1 cellular context compared by ENCODE assay signal in genomic region chr19:5870986-5871394, GRCh38.
TF ChIP-seq lines count a peak whose summit lies in the region.

No MANE protein-coding gene starts in this region.

TF ChIP-seq in HepG2, 621 proteins besides CTCF, POLR2A, EP300 and RAD21 (continued from another document and continues in another):
- TF ChIP-seq HIC2 (CRISPR knock-in tag; IDR thresholded peaks at IDR 0.05; ENCODE audit: low read depth) (peak; percentile 63; the same call in 1 of the 2 replicates), ZNF317 (CRISPR knock-in tag; IDR thresholded peaks at IDR 0.05) (no peak; the same call in 1 of the 2 replicates), ZNF775 (CRISPR knock-in tag; IDR thresholded peaks at IDR 0.05; ENCODE audit: borderline replicate concordance) (no peak), ELK4 (CRISPR knock-in tag; IDR thresholded peaks at IDR 0.05; ENCODE audit: borderline replicate concordance) (no peak), ZNF230 (CRISPR knock-in tag; IDR thresholded peaks at IDR 0.05) (no peak), ELF3 (CRISPR knock-in tag; IDR thresholded peaks at IDR 0.05) (peak; percentile 96), ZSCAN9 (CRISPR knock-in tag; IDR thresholded peaks at IDR 0.05; ENCODE audit: borderline replicate concordance) (peak; percentile 90), TEF (CRISPR knock-in tag; IDR thresholded peaks at IDR 0.05) (no peak), ASH2L (IDR thresholded peaks at IDR 0.05; ENCODE audit: insufficient read length, low read depth, low read length) (peak; percentile 48), ZNF557 (CRISPR knock-in tag; IDR thresholded peaks at IDR 0.05) (no peak), ZIK1 (CRISPR knock-in tag; IDR thresholded peaks at IDR 0.05; ENCODE audit: borderline replicate concordance, low read depth) (peak; percentile 62; the same call in 1 of the 2 replicates), ZNF20 (CRISPR knock-in tag; IDR thresholded peaks at IDR 0.05) (no peak), ZNF564 (CRISPR knock-in tag; IDR thresholded peaks at IDR 0.05) (no peak; the same call in 1 of the 2 replicates), ZNF333 (CRISPR knock-in tag; IDR thresholded peaks at IDR 0.05; ENCODE audit: borderline replicate concordance) (no peak), ZNF558 (CRISPR knock-in tag; IDR thresholded peaks at IDR 0.05; ENCODE audit: borderline replicate concordance) (no peak), ZNF432 (CRISPR knock-in tag; IDR thresholded peaks at IDR 0.05; ENCODE audit: borderline replicate concordance) (no peak), ZNF446 (CRISPR knock-in tag; IDR thresholded peaks at IDR 0.05) (no peak), ZNF550 (CRISPR knock-in tag; IDR thresholded peaks at IDR 0.05; ENCODE audit: borderline replicate concordance) (no peak), ZNF614 (CRISPR knock-in tag; IDR thresholded peaks at IDR 0.05; ENCODE audit: borderline replicate concordance) (peak; percentile 99), TBL1XR1 (IDR thresholded peaks at IDR 0.05; ENCODE audit: borderline replicate concordance, low read length, partially characterized antibody) (peak; percentile 72), KLF13 (CRISPR knock-in tag; IDR thresholded peaks at IDR 0.05) (no peak), SP140L (CRISPR knock-in tag; IDR thresholded peaks at IDR 0.05; ENCODE audit: borderline replicate concordance) (0 out of 2 replicates have a peak, but pooled peaks have one; percentile 35), THRA (CRISPR knock-in tag; IDR thresholded peaks at IDR 0.05; ENCODE audit: borderline replicate concordance) (peak; percentile 92), PHB2 (IDR thresholded peaks at IDR 0.05; ENCODE audit: partially characterized antibody) (no peak), ZNF784 (CRISPR knock-in tag; IDR thresholded peaks at IDR 0.05; ENCODE audit: borderline replicate concordance) (peak; percentile 84), KLF9 (CRISPR knock-in tag; IDR thresholded peaks at IDR 0.05; ENCODE audit: low read depth) (peak; percentile 83; the same call in 1 of the 2 replicates), RNF2 (conservative IDR thresholded peaks at IDR 0.05; ENCODE audit: low read depth) (no peak), USF2 (IDR thresholded peaks at IDR 0.05; ENCODE audit: low read depth, low read length) (no peak), USF2 (CRISPR knock-in tag; IDR thresholded peaks at IDR 0.05; ENCODE audit: borderline replicate concordance) (no peak), ZSCAN5A (CRISPR knock-in tag; IDR thresholded peaks at IDR 0.05; ENCODE audit: borderline replicate concordance) (no peak), ZZZ3 (CRISPR knock-in tag; IDR thresholded peaks at IDR 0.05; ENCODE audit: borderline replicate concordance) (no peak), BATF2 (CRISPR knock-in tag; IDR thresholded peaks at IDR 0.05) (no peak), NFYC (CRISPR knock-in tag; IDR thresholded peaks at IDR 0.05) (peak; percentile 25; the same call in 1 of the 2 replicates), ZNF484 (CRISPR knock-in tag; IDR thresholded peaks at IDR 0.05; ENCODE audit: borderline replicate concordance, low read depth) (no peak), ARID5B (CRISPR knock-in tag; IDR thresholded peaks at IDR 0.05) (peak; percentile 98), ZNF441 (CRISPR knock-in tag; IDR thresholded peaks at IDR 0.05; ENCODE audit: borderline replicate concordance) (peak; percentile 74; the same call in 1 of the 2 replicates), FLYWCH1 (CRISPR knock-in tag; IDR thresholded peaks at IDR 0.05) (no peak), HDAC1 (CRISPR knock-in tag; IDR thresholded peaks at IDR 0.05) (peak; percentile 86), ZFP62 (CRISPR knock-in tag; IDR thresholded peaks at IDR 0.05) (no peak), DRAP1 (CRISPR knock-in tag; IDR thresholded peaks at IDR 0.05) (peak; percentile 51; the same call in 1 of the 2 replicates), YEATS2 (CRISPR knock-in tag; IDR thresholded peaks at IDR 0.05; ENCODE audit: borderline replicate concordance) (peak; percentile 70; the same call in 1 of the 2 replicates), SKI (IDR thresholded peaks at IDR 0.05; ENCODE audit: partially characterized antibody) (peak; percentile 87), ZSCAN31 (CRISPR knock-in tag; IDR thresholded peaks at IDR 0.05; ENCODE audit: low read depth) (no peak; the same call in 1 of the 2 replicates), ZBTB37 (CRISPR knock-in tag; IDR thresholded peaks at IDR 0.05) (peak; percentile 93)
